In the genomic region with DNA sequence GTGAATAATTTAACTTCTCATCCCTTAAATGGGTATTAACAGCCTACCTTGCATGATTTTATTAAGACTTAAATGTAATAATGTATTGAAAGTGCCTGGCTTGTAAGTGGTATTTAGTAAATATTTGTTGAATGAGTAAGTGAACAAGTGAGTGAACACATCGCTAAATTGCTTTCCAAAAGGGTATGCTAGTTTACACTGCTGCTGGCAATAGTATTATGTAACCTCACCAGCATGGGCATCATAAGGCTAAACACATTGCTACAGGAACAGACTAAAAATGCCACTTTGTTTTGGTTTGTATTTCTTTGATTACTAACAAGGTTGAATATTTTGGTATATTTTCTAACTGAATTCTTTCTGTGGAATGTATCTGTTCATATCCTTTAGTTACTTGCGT, we compare ENCODE assay signal across 19 cellular contexts. TPM values are rescaled to one million over a fixed set of nuclear protein-coding genes. Genes with fewer than 3 reads are reported as not detected.
DNase-seq lines count a peak whose midpoint lies in the region; TF ChIP-seq lines count a peak whose summit lies in the region.
"Had no signal": no experiment of that assay in that cellular context is flagged by ENCODE, and none has a peak within 500 bp of the region (broad histone marks: within the 10 kb centered on the region; RNA-seq: fewer than 3 reads in every experiment).

No MANE protein-coding gene starts in this region.

- H3K27me3 Mint-ChIP-seq in MCF 10A (ENCODE audit: insufficient read depth, unreplicated experiment) = no peaks in the 10 kb centered on the region
- H3K27me3 Mint-ChIP-seq: activated naive CD4-positive, alpha-beta T cell treated with anti-CD3 and anti-CD28 coated beads, Interleukin-2, amount 50 U/mL, for 24 hours had no signal

- no peaks in the 10 kb centered on the region for H3F3A ChIP-seq in smooth muscle cell (ENCODE audit: low read depth)

- peaks cover 84% of the 10 kb centered on the region for H4K20me1 ChIP-seq in smooth muscle cell (ENCODE audit: low read depth)

- 52% methylated on average over 2 of the region's 2 CpGs for WGBS in smooth muscle cell (ENCODE audit: low lambda C conversion rate)
- WGBS in tibial nerve, 2 donors = 80 to 92% methylated on average over 2 of the region's 2 CpGs

- CTCF ChIA-PET in MCF 10A (lab: Yijun Ruan, JAX) = interaction anchor here (0.7 kb wide), 1 partner anchor 83 kb away, joined by 3 read pairs; no protein-coding TSS in a partner anchor

- H3K36me3 Mint-ChIP-seq in MCF 10A (ENCODE audit: insufficient read depth, unreplicated experiment) = peaks cover 78% of the 10 kb centered on the region

- H3K9me3 Mint-ChIP-seq in MCF 10A (ENCODE audit: unreplicated experiment) = no peaks in the 10 kb centered on the region
- H3K9me3 Mint-ChIP-seq: activated naive CD4-positive, alpha-beta T cell treated with anti-CD3 and anti-CD28 coated beads, Interleukin-2, amount 50 U/mL, for 24 hours; immature natural killer cell had no signal

- H3K4me1 Mint-ChIP-seq in MCF 10A (ENCODE audit: insufficient read depth, unreplicated experiment) = peaks cover 27% of the 10 kb centered on the region

- no peaks in the 10 kb centered on the region for H3K36me3 ChIP-seq in breast epithelium
- peaks cover 8% of the 10 kb centered on the region for H3K36me3 ChIP-seq in smooth muscle cell (ENCODE audit: low read depth)
- peaks cover 0 to 56% (median 0%) of the 10 kb centered on the region in 3 donors for H3K36me3 ChIP-seq in tibial nerve
- H3K36me3 ChIP-seq: colonic mucosa had no signal

- H2AFZ ChIP-seq in smooth muscle cell (ENCODE audit: low read depth) = no peak overlapping the region
- H2AFZ ChIP-seq: parathyroid adenoma had no signal

- H3K4me2 ChIP-seq in smooth muscle cell = no peak overlapping the region

- H3K4me3 ChIP-seq in breast epithelium = no peak overlapping the region
- H3K4me3 ChIP-seq in smooth muscle cell = no peak overlapping the region
- H3K4me3 ChIP-seq in dorsolateral prefrontal cortex = no peak overlapping the region
- no peak overlapping the region for H3K4me3 ChIP-seq in tibial nerve
- H3K4me3 ChIP-seq: colonic mucosa, esophagus squamous epithelium had no signal

- H3K9ac ChIP-seq in smooth muscle cell (ENCODE audit: low read depth) = no peak overlapping the region
- H3K9ac ChIP-seq: parathyroid adenoma had no signal

- no peaks in the 10 kb centered on the region for H3K4me1 ChIP-seq in breast epithelium
- H3K4me1 ChIP-seq in smooth muscle cell (ENCODE audit: low read depth) = no peaks in the 10 kb centered on the region
- H3K4me1 ChIP-seq in tibial nerve = peaks cover 0 to 30% (median 0%) of the 10 kb centered on the region in 4 donors
- H3K4me1 ChIP-seq: colonic mucosa, parathyroid adenoma had no signal

- no peak overlapping the region for H3K4me3 Mint-ChIP-seq in MCF 10A (ENCODE audit: unreplicated experiment)
- H3K4me3 Mint-ChIP-seq: activated naive CD4-positive, alpha-beta T cell treated with anti-CD3 and anti-CD28 coated beads, Interleukin-2, amount 50 U/mL, for 24 hours; immature natural killer cell had no signal

- TF ChIP-seq EP300 in tibial nerve (IDR thresholded peaks at IDR 0.05) = no peak

- DNase-seq in MCF 10A (ENCODE audit: unreplicated experiment) (peak; percentile 36), breast epithelium (ENCODE audit: low spot score in 2 of 2) (no peak), SK-MEL-5 (ENCODE audit: low read depth, low spot score) (peak; percentile 66), fibroblast of peridontal ligament (ENCODE audit: extremely low read depth) (peak; percentile 59), smooth muscle cell (lab: John Stamatoyannopoulos, UW; ENCODE audit: unreplicated experiment) (no peak), Kasumi-1 (lab: John Stamatoyannopoulos, UW) (no peak), dorsolateral prefrontal cortex (no peak), tibial nerve (ENCODE audit: low spot score in 2 of 2) (no peak)
- DNase-seq: AML-193, colonic mucosa, DMS79, esophagus squamous epithelium, immature natural killer cell, NCI-H1436 treated with DMSO at 0.1 percent for 48 hours, NCI-H526, RPMI8226, T-helper 2 cell had no signal

- BruUV-seq in MCF 10A (replicated peaks; lab: Mats Ljungman, UMichigan) = no TSS peak

- H3K27me3 ChIP-seq in breast epithelium (no peaks in the 10 kb centered on the region), smooth muscle cell (ENCODE audit: low read depth) (no peaks in the 10 kb centered on the region), dorsolateral prefrontal cortex (no peaks in the 10 kb centered on the region), tibial nerve (no peaks in the 10 kb centered on the region)
- H3K27me3 ChIP-seq: colonic mucosa, esophagus squamous epithelium had no signal

- no peak overlapping the region for H3K27ac ChIP-seq in breast epithelium
- peak overlapping the region; percentile 19 for H3K27ac ChIP-seq in smooth muscle cell (ENCODE audit: low read depth)
- H3K27ac ChIP-seq in dorsolateral prefrontal cortex = peak overlapping the region in 1 of 59 donors; percentile 3
- no peak overlapping the region for H3K27ac ChIP-seq in tibial nerve
- H3K27ac ChIP-seq: colonic mucosa, esophagus squamous epithelium, parathyroid adenoma had no signal

- no peak for TF ChIP-seq CTCF in MCF 10A (IDR thresholded peaks at IDR 0.05; ENCODE audit: unreplicated experiment)
- no peak for TF ChIP-seq CTCF in breast epithelium (IDR thresholded peaks at IDR 0.05)
- TF ChIP-seq CTCF in smooth muscle cell (IDR thresholded peaks at IDR 0.05; ENCODE audit: borderline replicate concordance, insufficient read depth, poor library complexity, severe bottlenecking) = no peak
- TF ChIP-seq CTCF in dorsolateral prefrontal cortex (IDR thresholded peaks at IDR 0.05 in 54 of 56, conservative IDR thresholded peaks at IDR 0.05 in 2 of 56; ENCODE audit: low read depth in 1 of 56, partially characterized antibody in 56 of 56) = no peak
- no peak for TF ChIP-seq CTCF in tibial nerve (IDR thresholded peaks at IDR 0.05)

- no peaks in the 10 kb centered on the region for H3K9me3 ChIP-seq in breast epithelium
- no peaks in the 10 kb centered on the region for H3K9me3 ChIP-seq in smooth muscle cell (replicated peaks; ENCODE audit: low read depth)
- H3K9me3 ChIP-seq in tibial nerve = no peaks in the 10 kb centered on the region
- H3K9me3 ChIP-seq: colonic mucosa, esophagus squamous epithelium had no signal

- no peak overlapping the region for H3K27ac Mint-ChIP-seq in MCF 10A (ENCODE audit: low read depth, unreplicated experiment)
- H3K27ac Mint-ChIP-seq: immature natural killer cell had no signal

- in situ Hi-C loops in SK-MEL-5 (cut with HindIII; ENCODE audit: low pct_unique_long_range_greater_than_20kb, low sequenced_read_pairs) = no loop called here

- intact Hi-C loops in MCF 10A (cut with micrococcal nuclease) (no loop called here), breast epithelium (cut with DNase I; ENCODE audit: low total_unique reads) (no loop called here), dorsolateral prefrontal cortex (cut with DNase I) (no loop called here)

- POLR2A ChIA-PET in MCF 10A (lab: Yijun Ruan, JAX) = interaction anchor here (0.7 to 4.6 kb wide), 5 partner anchors 9 to 337 kb away, joined by 3 to 56 read pairs (median 9); partner anchors contain the start of genes TRMT61B and WDR43

- TF ChIP-seq POLR2A in breast epithelium (IDR thresholded peaks at IDR 0.05) (no peak), tibial nerve (IDR thresholded peaks at IDR 0.05) (no peak)

- H3K79me2 ChIP-seq in smooth muscle cell (ENCODE audit: low read depth) = peaks cover 82% of the 10 kb centered on the region

RNA-seq across cellular contexts. Expression of gene WDR43, which starts 9.8 kb away (rescaled TPM):
- 100 and 160 TPM in 2 replicates for total RNA-seq in MCF 10A (2022)
- 10 to 100 TPM; 55.1 to 67.8 (median 64.5) TPM for total RNA-seq in breast epithelium
- 211 and 233 TPM in 2 replicates for total RNA-seq in SK-MEL-5 (2014; rRNA removed; shearing (Covaris generic))
- polyA plus RNA-seq in SK-MEL-5 (2015; cell fraction: cytosol; rRNA removed) = 62.8 and 99.5 TPM in 2 replicates
- 86.5 and 115 TPM in 2 replicates for polyA plus RNA-seq in SK-MEL-5 (2015; cell fraction: nucleus; rRNA removed)
- 37.8 and 44.9 TPM in 2 replicates for total RNA-seq in smooth muscle cell
- polyA plus RNA-seq in smooth muscle cell = 12.5 and 27.5 TPM in 2 replicates
- total RNA-seq in dorsolateral prefrontal cortex = 10 to 100 TPM; 20.4 to 54.5 (median 32.7) TPM
- total RNA-seq in tibial nerve = 10 to 100 TPM; 32.2 to 57.6 (median 37.0) TPM

RNA-seq across cellular contexts. Expression of gene TRMT61B, which starts 34.2 kb away (rescaled TPM):
- total RNA-seq in MCF 10A (2022) = 10.4 and 13.4 TPM in 2 replicates
- 10 to 100 TPM in 2 of 3 donors, 1 to 10 TPM in 1; 8.5 to 18.1 (median 13.8) TPM for total RNA-seq in breast epithelium
- 28.1 and 33.7 TPM in 2 replicates for total RNA-seq in SK-MEL-5 (2014; rRNA removed; shearing (Covaris generic))
- 18.7 and 25.5 TPM in 2 replicates for polyA plus RNA-seq in SK-MEL-5 (2015; cell fraction: cytosol; rRNA removed)
- 22.0 and 39.4 TPM in 2 replicates for polyA plus RNA-seq in SK-MEL-5 (2015; cell fraction: nucleus; rRNA removed)
- total RNA-seq in smooth muscle cell = 6.5 and 13.1 TPM in 2 replicates
- 8.5 and 9.7 TPM in 2 replicates for polyA plus RNA-seq in smooth muscle cell
- total RNA-seq in dorsolateral prefrontal cortex = 10 to 100 TPM; 15.0 to 32.6 (median 21.0) TPM
- 10 to 100 TPM in 2 of 4 donors, 1 to 10 TPM in 2; 8.5 to 17.8 (median 10.5) TPM for total RNA-seq in tibial nerve

Comparison
In these comparisons a context has a peak if more than half of its experiments do, and no peak if none do; other contexts are left out.
1. DNase-seq: peak in MCF 10A (single experiment), SK-MEL-5 (single experiment) and fibroblast of peridontal ligament (single experiment); none in breast epithelium (0 of 2), smooth muscle cell (single experiment), Kasumi-1 (0 of 2), dorsolateral prefrontal cortex (0 of 10) and tibial nerve (0 of 2).